Comparison of ENCODE assay signal across 29 cellular contexts in genomic region chr3:184539801-184540440, GRCh38. TPM values are rescaled to one million over a fixed set of nuclear protein-coding genes. Genes with fewer than 3 reads are reported as not detected.
A peak's percentile ranks its signal among the peaks of the same experiment; 100 is the strongest.
DNase-seq lines count a peak whose midpoint lies in the region; ATAC-seq and TF ChIP-seq lines count a peak whose summit lies in the region.
"Had no signal": no experiment of that assay in that cellular context is flagged by ENCODE, and none has a peak within 500 bp of the region (broad histone marks: within the 10 kb centered on the region; RNA-seq: fewer than 3 reads in every experiment).

No MANE protein-coding gene starts in this region.

- no peaks in the 10 kb centered on the region for H3K27me3 ChIP-seq in lung (ENCODE audit: control insufficient read depth, insufficient read depth)

- H3K9me3 ChIP-seq in lung (ENCODE audit: control insufficient read depth in 2 of 2, insufficient read depth in 1 of 2, low read length in 1 of 2) = no peaks in the 10 kb centered on the region
- H3K9me3 ChIP-seq: psoas muscle, tibial nerve had no signal

- no peak overlapping the region for H3K27ac ChIP-seq in lung (ENCODE audit: low read depth in 1 of 2, low read length in 1 of 2)
- H3K27ac ChIP-seq: C4-2B, cardiac muscle cell, coronary artery, psoas muscle, tibial nerve had no signal

- POLR2A ChIA-PET in activated CD4-positive, alpha-beta memory T cell treated with anti-CD3 and anti-CD28 coated beads, Interleukin-2, amount 10 ng/mL, durations not matched to agents 7 days and 5 days (lab: Charles Lee) = no interaction called here
- POLR2A ChIA-PET in activated CD4-positive, alpha-beta memory T cell treated with anti-CD3 and anti-CD28 coated beads for 36 hours (lab: Charles Lee) = no interaction called here
- POLR2A ChIA-PET in WTC11 (lab: Charles Lee) = interaction anchor here (0.7 to 2.1 kb wide), 3 partner anchors 14 to 167 kb away, joined by 4 to 9 read pairs (median 7); no protein-coding TSS in a partner anchor

- ATAC-seq in WTC11 = peak; percentile 36
- ATAC-seq in lung (ENCODE audit: insufficient read depth, low FRiP score) = no peak
- no peak for ATAC-seq in SK-N-SH treated with all-trans-retinoic acid at 6 μM for 48 hours
- ATAC-seq: activated CD4-positive, alpha-beta T cell treated with anti-CD3 and anti-CD28 coated beads for 36 hours; activated T-cell treated with anti-CD3 and anti-CD28 coated beads, Interleukin-2, amount 50 U/mL, for 4 hours; left lobe of liver; psoas muscle had no signal

- H3K4me1 Mint-ChIP-seq in activated CD4-positive, alpha-beta memory T cell treated with anti-CD3 and anti-CD28 coated beads, Interleukin-2, amount 10 ng/mL, durations not matched to agents 7 days and 5 days = peaks cover 8% of the 10 kb centered on the region
- peaks cover 7% of the 10 kb centered on the region for H3K4me1 Mint-ChIP-seq in activated CD4-positive, alpha-beta memory T cell treated with anti-CD3 and anti-CD28 coated beads for 36 hours (ENCODE audit: low read depth)
- peaks cover 39% of the 10 kb centered on the region for H3K4me1 Mint-ChIP-seq in WTC11

- peaks cover 45% of the 10 kb centered on the region for H3K27me3 Mint-ChIP-seq in activated CD4-positive, alpha-beta memory T cell treated with anti-CD3 and anti-CD28 coated beads, Interleukin-2, amount 10 ng/mL, durations not matched to agents 7 days and 5 days
- peaks cover 10% of the 10 kb centered on the region for H3K27me3 Mint-ChIP-seq in activated CD4-positive, alpha-beta memory T cell treated with anti-CD3 and anti-CD28 coated beads for 36 hours
- H3K27me3 Mint-ChIP-seq in WTC11 (ENCODE audit: low read depth) = peaks cover 4% of the 10 kb centered on the region

- intact Hi-C loops in activated CD4-positive, alpha-beta memory T cell treated with anti-CD3 and anti-CD28 coated beads for 36 hours (cut with micrococcal nuclease) = loop anchor here (2.0 to 5.0 kb wide), 3 partner anchors 27 to 643 kb away; no protein-coding TSS in a partner anchor

- no peaks in the 10 kb centered on the region for H3K36me3 Mint-ChIP-seq in activated CD4-positive, alpha-beta memory T cell treated with anti-CD3 and anti-CD28 coated beads, Interleukin-2, amount 10 ng/mL, durations not matched to agents 7 days and 5 days (ENCODE audit: low read depth)
- no peaks in the 10 kb centered on the region for H3K36me3 Mint-ChIP-seq in activated CD4-positive, alpha-beta memory T cell treated with anti-CD3 and anti-CD28 coated beads for 36 hours
- H3K36me3 Mint-ChIP-seq in WTC11 = no peaks in the 10 kb centered on the region
- H3K36me3 Mint-ChIP-seq: mesothelial cell of epicardium had no signal

- CTCF ChIA-PET in activated CD4-positive, alpha-beta memory T cell treated with anti-CD3 and anti-CD28 coated beads, Interleukin-2, amount 10 ng/mL, durations not matched to agents 7 days and 5 days (lab: Charles Lee) = interaction anchor here (0.6 to 12.4 kb wide), 13 partner anchors 8 to 312 kb away, joined by 3 to 123 read pairs (median 6); no protein-coding TSS in a partner anchor
- CTCF ChIA-PET in activated CD4-positive, alpha-beta memory T cell treated with anti-CD3 and anti-CD28 coated beads for 36 hours (lab: Charles Lee) = interaction anchor here (0.6 to 8.7 kb wide), 18 partner anchors 9 to 246 kb away, joined by 3 to 77 read pairs (median 5); no protein-coding TSS in a partner anchor
- CTCF ChIA-PET in WTC11 (lab: Charles Lee) = interaction anchor here (0.5 to 8.3 kb wide), 24 partner anchors 9 to 258 kb away, joined by 3 to 183 read pairs (median 6); partner anchors contain the start of genes CHRD, CLCN2 and POLR2H

- no peaks in the 10 kb centered on the region for H3K9me3 Mint-ChIP-seq in activated CD4-positive, alpha-beta memory T cell treated with anti-CD3 and anti-CD28 coated beads, Interleukin-2, amount 10 ng/mL, durations not matched to agents 7 days and 5 days
- H3K9me3 Mint-ChIP-seq in activated CD4-positive, alpha-beta memory T cell treated with anti-CD3 and anti-CD28 coated beads for 36 hours = no peaks in the 10 kb centered on the region
- no peaks in the 10 kb centered on the region for H3K9me3 Mint-ChIP-seq in WTC11
- H3K9me3 Mint-ChIP-seq: activated T-cell treated with anti-CD3 and anti-CD28 coated beads, Interleukin-2, amount 50 U/mL, for 4 hours; HFFc6; IgD-negative memory B cell; mesothelial cell of epicardium had no signal

- WGBS in lung, 2 donors = 82 to 83% methylated on average over 16 of the region's 16 CpGs

- DNase-seq in activated CD4-positive, alpha-beta memory T cell treated with anti-CD3 and anti-CD28 coated beads, Interleukin-2, amount 10 ng/mL, durations not matched to agents 7 days and 5 days = peak; percentile 11
- no peak for DNase-seq in activated CD4-positive, alpha-beta memory T cell treated with anti-CD3 and anti-CD28 coated beads for 36 hours
- peak; percentile 66 for DNase-seq in WTC11 (ENCODE audit: low spot score)
- peak; percentile 23 for DNase-seq in lung (ENCODE audit: low spot score)
- DNase-seq in ureter (ENCODE audit: low spot score) = peak; percentile 29
- DNase-seq in GOT3 (lab: John Stamatoyannopoulos, UW) = no peak
- DNase-seq in NCI-H345 (lab: John Stamatoyannopoulos, UW) = no peak
- DNase-seq: 8988T; activated CD4-positive, alpha-beta T cell treated with anti-CD3 and anti-CD28 coated beads for 36 hours; activated T-cell treated with anti-CD3 and anti-CD28 coated beads, Interleukin-2, amount 50 U/mL, for 4 hours; DMS79; effector memory CD4-positive, alpha-beta T cell; GDM1; HFFc6; NCI-H1048; NCI-H1694; NCI-H446; NCI-H82; psoas muscle; stimulated activated CD4-positive, alpha-beta T cell treated with anti-CD3 and anti-CD28 coated beads, Interleukin-4, amount 100 ng/mL, for 4 hours; T-helper 9 cell had no signal

- TF ChIP-seq CTCF in WTC11 (IDR thresholded peaks at IDR 0.05) (no peak), lung (IDR thresholded peaks at IDR 0.05; ENCODE audit: control extremely low read depth, extremely low read depth) (no peak)

- no peak overlapping the region for H3K4me3 ChIP-seq in lung
- H3K4me3 ChIP-seq: cardiac muscle cell, coronary artery, psoas muscle, tibial nerve had no signal

- no peaks in the 10 kb centered on the region for H3K4me1 ChIP-seq in lung (ENCODE audit: control insufficient read depth in 2 of 2, insufficient read depth in 2 of 2, low read length in 2 of 2)
- H3K4me1 ChIP-seq: psoas muscle had no signal

- H3K4me3 Mint-ChIP-seq in activated CD4-positive, alpha-beta memory T cell treated with anti-CD3 and anti-CD28 coated beads, Interleukin-2, amount 10 ng/mL, durations not matched to agents 7 days and 5 days = no peak overlapping the region
- no peak overlapping the region for H3K4me3 Mint-ChIP-seq in activated CD4-positive, alpha-beta memory T cell treated with anti-CD3 and anti-CD28 coated beads for 36 hours
- no peak overlapping the region for H3K4me3 Mint-ChIP-seq in WTC11
- H3K4me3 Mint-ChIP-seq: activated CD4-positive, alpha-beta T cell treated with anti-CD3 and anti-CD28 coated beads for 36 hours; activated T-cell treated with anti-CD3 and anti-CD28 coated beads, Interleukin-2, amount 50 U/mL, for 4 hours; HFFc6; IgD-negative memory B cell; mesothelial cell of epicardium had no signal

- H3K36me3 ChIP-seq in lung (ENCODE audit: control insufficient read depth in 2 of 2, insufficient read depth in 2 of 2, low read length in 2 of 2) = no peaks in the 10 kb centered on the region
- H3K36me3 ChIP-seq: cardiac muscle cell, tibial nerve had no signal

- no peak overlapping the region for H3K27ac Mint-ChIP-seq in activated CD4-positive, alpha-beta memory T cell treated with anti-CD3 and anti-CD28 coated beads, Interleukin-2, amount 10 ng/mL, durations not matched to agents 7 days and 5 days
- H3K27ac Mint-ChIP-seq in activated CD4-positive, alpha-beta memory T cell treated with anti-CD3 and anti-CD28 coated beads for 36 hours = no peak overlapping the region
- H3K27ac Mint-ChIP-seq in WTC11 = no peak overlapping the region
- H3K27ac Mint-ChIP-seq: activated CD4-positive, alpha-beta T cell treated with anti-CD3 and anti-CD28 coated beads for 36 hours; HFFc6; IgD-negative memory B cell; mesothelial cell of epicardium had no signal

TF ChIP-seq in WTC11, 78 proteins besides CTCF, POLR2A, EP300 and RAD21 (continues in another document):
- TF ChIP-seq E2F1 (CRISPR knock-in tag; IDR thresholded peaks at IDR 0.05) = no peak
- no peak for TF ChIP-seq ZNF121 (CRISPR knock-in tag; IDR thresholded peaks at IDR 0.05)
- TF ChIP-seq NR1H2 (CRISPR knock-in tag; IDR thresholded peaks at IDR 0.05) = no peak
- no peak for TF ChIP-seq CBFB (CRISPR knock-in tag; IDR thresholded peaks at IDR 0.05; ENCODE audit: low read depth)

TF ChIP-seq in SK-N-SH treated with all-trans-retinoic acid at 6 μM for 48 hours, 23 proteins besides CTCF, POLR2A, EP300 and RAD21 (continues in another document):
- no peak for TF ChIP-seq ZC3H10 (CRISPR knock-in tag; IDR thresholded peaks at IDR 0.05)
- TF ChIP-seq BACH2 (CRISPR knock-in tag; IDR thresholded peaks at IDR 0.05; ENCODE audit: borderline replicate concordance) = no peak
- TF ChIP-seq CSDC2 (CRISPR knock-in tag; IDR thresholded peaks at IDR 0.05) = no peak
- TF ChIP-seq TSHZ2 (CRISPR knock-in tag; IDR thresholded peaks at IDR 0.05) = no peak

RNA-seq across cellular contexts. Expression of gene EPHB3, which starts 21.7 kb away (rescaled TPM):
- total RNA-seq in activated CD4-positive, alpha-beta memory T cell treated with anti-CD3 and anti-CD28 coated beads, Interleukin-2, amount 10 ng/mL, durations not matched to agents 7 days and 5 days = under 1 TPM; 0.20 to 0.71 TPM
- total RNA-seq in activated CD4-positive, alpha-beta memory T cell treated with anti-CD3 and anti-CD28 coated beads for 36 hours = under 1 TPM in 1 of 2 experiments, not detected in 1; 0.07 TPM
- 5.3 to 11.4 TPM (median 6.3 TPM) in 3 replicates for total RNA-seq in WTC11 (2021)
- 10 to 100 TPM; 10.7 to 20.5 TPM for total RNA-seq in lung
- polyA plus RNA-seq in lung = 1 to 10 TPM; 3.1 to 4.7 TPM
- 4.9 TPM for total RNA-seq in ureter
- total RNA-seq: activated CD4-positive, alpha-beta T cell treated with anti-CD3 and anti-CD28 coated beads for 36 hours had no signal
- polyA plus RNA-seq: IgD-negative memory B cell had no signal

Comparison
In these comparisons a context has a peak if more than half of its experiments do, and no peak if none do; other contexts are left out.
1. DNase-seq: peak in activated CD4-positive, alpha-beta memory T cell treated with anti-CD3 and anti-CD28 coated beads, Interleukin-2, amount 10 ng/mL, durations not matched to agents 7 days and 5 days (single experiment), WTC11 (single experiment), lung (single experiment) and ureter (single experiment); none in activated CD4-positive, alpha-beta memory T cell treated with anti-CD3 and anti-CD28 coated beads for 36 hours (single experiment), GOT3 (single experiment) and NCI-H345 (single experiment).